ENCODE assay signal across 16 cellular contexts in genomic region chr7:81209059-81209458, GRCh38.
"Had no signal": no experiment of that assay in that cellular context is flagged by ENCODE, and none has a peak within 500 bp of the region (broad histone marks: within the 10 kb centered on the region; RNA-seq: fewer than 3 reads in every experiment).

No MANE protein-coding gene starts in this region.

- DNase-seq: activated CD4-positive, alpha-beta memory T cell treated with anti-CD3 and anti-CD28 coated beads, Interleukin-2, amount 10 ng/mL, durations not matched to agents 7 days and 5 days; activated CD4-positive, alpha-beta T cell treated with anti-CD3 and anti-CD28 coated beads for 36 hours; activated CD8-positive, alpha-beta memory T cell treated with anti-CD3 and anti-CD28 coated beads, Interleukin-2, amount 50 U/mL, for 4 hours; activated gamma-delta T cell treated with Interleukin-2 at 50 U/mL for 16 hours; activated T-cell treated with anti-CD3 and anti-CD28 coated beads, Interleukin-2, amount 50 U/mL, for 72 hours; colonic mucosa; effector CD8-positive, alpha-beta T cell; kidney glomerular epithelial cell; naive B cell; stimulated activated CD4-positive, alpha-beta T cell treated with anti-CD3 and anti-CD28 coated beads, Interleukin-2, amount 100 ng/mL, for 24 hours; stimulated activated naive CD4-positive, alpha-beta T cell; SW 1271; trophoblast cell; WERI-Rb-1 had no signal

- ATAC-seq: activated CD4-positive, alpha-beta T cell treated with anti-CD3 and anti-CD28 coated beads for 36 hours; activated T-cell treated with anti-CD3 and anti-CD28 coated beads, Interleukin-2, amount 50 U/mL, for 72 hours; sciatic nerve had no signal

- H3K4me3 ChIP-seq: colonic mucosa, hepatocyte had no signal
